ENCODE assay signal across 21 cellular contexts in the genomic region with DNA sequence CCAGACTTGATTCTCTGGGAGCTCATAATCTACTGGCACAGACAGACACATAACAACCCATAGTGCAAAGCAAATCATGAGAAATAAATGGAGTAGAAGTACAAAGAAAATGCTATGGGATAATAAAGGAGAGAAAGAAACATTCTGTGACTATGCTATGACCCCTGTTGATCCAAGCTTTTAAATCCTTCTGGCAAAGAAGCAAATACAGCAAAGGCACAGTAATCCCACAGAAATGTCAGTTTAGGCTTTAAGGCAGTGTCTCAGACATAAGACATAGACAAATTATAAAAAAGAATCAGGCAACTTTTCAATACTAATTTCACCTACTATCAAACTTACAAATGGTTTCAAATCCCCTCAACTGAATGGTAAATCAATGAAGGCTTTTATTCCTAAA. TPM values are rescaled to one million over a fixed set of nuclear protein-coding genes. Genes with fewer than 3 reads are reported as not detected.
DNase-seq lines count a peak whose midpoint lies in the region; ATAC-seq and TF ChIP-seq lines count a peak whose summit lies in the region.
"Had no signal": no experiment of that assay in that cellular context is flagged by ENCODE, and none has a peak within 500 bp of the region (broad histone marks: within the 10 kb centered on the region; RNA-seq: fewer than 3 reads in every experiment).

No MANE protein-coding gene starts in this region.

- no peak for ATAC-seq in naive thymus-derived CD4-positive, alpha-beta T cell
- no peak for ATAC-seq in GM19328 (IDR thresholded peaks at IDR 0.05; ENCODE audit: unreplicated experiment)
- ATAC-seq in SK-N-SH treated with all-trans-retinoic acid at 6 μM for 48 hours: no peak
- ATAC-seq in HG03135 (IDR thresholded peaks at IDR 0.05; ENCODE audit: unreplicated experiment): no peak
- ATAC-seq in left colon: no peak

- no peak for DNase-seq in CD14-positive monocyte (ENCODE audit: low spot score)
- DNase-seq in HFFc6: peak; percentile 17
- DNase-seq in fibroblast of mammary gland (ENCODE audit: low read depth): peak; percentile 25
- DNase-seq in naive thymus-derived CD4-positive, alpha-beta T cell: no peak
- DNase-seq in left colon: no peak
- DNase-seq: AML-193; CD4-positive, alpha-beta memory T cell; COR-L47; DMS53; H9; KG1; MG63; NCI-H1105 treated with DMSO at 0.1 percent for 48 hours; NCI-H2029; NCI-H526 treated with DMSO at 0.1 percent for 48 hours; SHP77 had no signal

- POLR2A ChIA-PET in naive thymus-derived CD4-positive, alpha-beta T cell (lab: Charles Lee): interaction anchor here (0.6 kb wide), 1 partner anchor 20 kb away, joined by 3 read pairs; no protein-coding TSS in a partner anchor

- CTCF ChIA-PET in naive thymus-derived CD4-positive, alpha-beta T cell (lab: Charles Lee): interaction anchor here (0.7 kb wide), 1 partner anchor 12 kb away, joined by 3 read pairs; no protein-coding TSS in a partner anchor

- peak overlapping the region in 6 of 7 donors; percentile 7 to 80 (median 47) for H3K27ac Mint-ChIP-seq in CD14-positive monocyte
- H3K27ac Mint-ChIP-seq in HFFc6: 0 out of 2 replicates have a peak overlapping the region, but pooled peaks have one; percentile 4
- peak overlapping the region in 6 of 9 donors; percentile 2 to 66 (median 42) for H3K27ac Mint-ChIP-seq in naive thymus-derived CD4-positive, alpha-beta T cell
- H3K27ac Mint-ChIP-seq: H9 had no signal

- H3K4me1 Mint-ChIP-seq in CD14-positive monocyte: peaks cover 47% of the 10 kb centered on the region
- peaks cover 23% of the 10 kb centered on the region for H3K4me1 Mint-ChIP-seq in HFFc6 (ENCODE audit: low read depth)
- H3K4me1 Mint-ChIP-seq in naive thymus-derived CD4-positive, alpha-beta T cell: peaks cover 19 to 62% (median 52%) of the 10 kb centered on the region in 7 donors

- H3K9me3 ChIP-seq in naive thymus-derived CD4-positive, alpha-beta T cell (ENCODE audit: control insufficient read depth in 2 of 3, low read length in 3 of 3): no peaks in the 10 kb centered on the region
- H3K9me3 ChIP-seq: MG63 had no signal

- TF ChIP-seq CTCF in CD14-positive monocyte (IDR thresholded peaks at IDR 0.05): no peak
- TF ChIP-seq CTCF in HFFc6 (IDR thresholded peaks at IDR 0.05): no peak
- no peak for TF ChIP-seq CTCF in fibroblast of mammary gland (conservative IDR thresholded peaks at IDR 0.05; ENCODE audit: control insufficient read depth, insufficient read depth, low read depth, low read length)

- intact Hi-C loops in CD14-positive monocyte (cut with micrococcal nuclease) (no loop called here), left colon (cut with DNase I, micrococcal nuclease) (no loop called here)
- intact Hi-C loops in naive thymus-derived CD4-positive, alpha-beta T cell (cut with micrococcal nuclease): no loop called here

- H3K27ac ChIP-seq in naive thymus-derived CD4-positive, alpha-beta T cell (ENCODE audit: low read depth, low read length): no peak overlapping the region
- H3K27ac ChIP-seq: BLaER1 treated with 17β-estradiol and CSF1 and Interleukin-3, amounts not matched to agents 10 nM and 100 nM; RWPE1 had no signal

- H3K9me3 Mint-ChIP-seq in CD14-positive monocyte (no peaks in the 10 kb centered on the region), HFFc6 (no peaks in the 10 kb centered on the region)
- no peaks in the 10 kb centered on the region for H3K9me3 Mint-ChIP-seq in naive thymus-derived CD4-positive, alpha-beta T cell
- H3K9me3 Mint-ChIP-seq: CD4-positive, alpha-beta memory T cell; H9 had no signal

- peaks cover 0 to 3% of the 10 kb centered on the region in 2 donors for H3K4me1 ChIP-seq in naive thymus-derived CD4-positive, alpha-beta T cell (ENCODE audit: control insufficient read depth in 2 of 2, insufficient read depth in 2 of 2, low read length in 2 of 2)

- no peaks in the 10 kb centered on the region for H3K27me3 ChIP-seq in naive thymus-derived CD4-positive, alpha-beta T cell (ENCODE audit: control insufficient read depth in 2 of 2, insufficient read depth in 2 of 2, low read length in 2 of 2)
- H3K27me3 ChIP-seq: BLaER1 treated with 17β-estradiol and CSF1 and Interleukin-3, amounts not matched to agents 10 nM and 100 nM; MG63 had no signal

- peaks cover 18 to 29% of the 10 kb centered on the region in 2 donors for H3K36me3 Mint-ChIP-seq in CD14-positive monocyte
- H3K36me3 Mint-ChIP-seq in HFFc6 (ENCODE audit: low read depth): peaks cover 5% of the 10 kb centered on the region; the same call in 1 of the 2 replicates
- peaks cover 0 to 13% (median 7%) of the 10 kb centered on the region in 5 donors for H3K36me3 Mint-ChIP-seq in naive thymus-derived CD4-positive, alpha-beta T cell

- peaks cover 0 to 2% (median 1%) of the 10 kb centered on the region in 3 donors for H3K27me3 Mint-ChIP-seq in CD14-positive monocyte (ENCODE audit: low read depth in 3 of 3)
- no peaks in the 10 kb centered on the region; the same call in 1 of the 2 replicates for H3K27me3 Mint-ChIP-seq in HFFc6 (ENCODE audit: insufficient read depth)
- H3K27me3 Mint-ChIP-seq in naive thymus-derived CD4-positive, alpha-beta T cell: no peaks in the 10 kb centered on the region
- H3K27me3 Mint-ChIP-seq: CD4-positive, alpha-beta memory T cell had no signal

- no peak overlapping the region for H3K4me3 Mint-ChIP-seq in CD14-positive monocyte
- no peak overlapping the region for H3K4me3 Mint-ChIP-seq in HFFc6
- H3K4me3 Mint-ChIP-seq in naive thymus-derived CD4-positive, alpha-beta T cell: peak overlapping the region in 1 of 10 donors; percentile 24
- H3K4me3 Mint-ChIP-seq: H9 had no signal

- H3K4me3 ChIP-seq in fibroblast of mammary gland (ENCODE audit: control insufficient read depth, low read depth, low read length): no peak overlapping the region
- H3K4me3 ChIP-seq in naive thymus-derived CD4-positive, alpha-beta T cell (ENCODE audit: low read length): no peak overlapping the region
- H3K4me3 ChIP-seq: BLaER1 treated with 17β-estradiol and CSF1 and Interleukin-3, amounts not matched to agents 10 nM and 100 nM; MG63 had no signal

- peaks cover 0 to 13% (median 0%) of the 10 kb centered on the region in 3 experiments for H3K36me3 ChIP-seq in naive thymus-derived CD4-positive, alpha-beta T cell (ENCODE audit: control insufficient read depth in 2 of 3, insufficient read depth in 3 of 3, low read length in 3 of 3)

TF ChIP-seq in SK-N-SH treated with all-trans-retinoic acid at 6 μM for 48 hours, 23 proteins besides CTCF, POLR2A, EP300 and RAD21 (continues in another document):
- TF ChIP-seq CSDC2 (CRISPR knock-in tag; IDR thresholded peaks at IDR 0.05) (no peak), GLIS3 (CRISPR knock-in tag; IDR thresholded peaks at IDR 0.05) (no peak), ZC3H10 (CRISPR knock-in tag; IDR thresholded peaks at IDR 0.05) (no peak), TCF4 (CRISPR knock-in tag; IDR thresholded peaks at IDR 0.05; ENCODE audit: borderline replicate concordance) (no peak), OSR1 (CRISPR knock-in tag; IDR thresholded peaks at IDR 0.05) (no peak), ZNF565 (CRISPR knock-in tag; conservative IDR thresholded peaks at IDR 0.05; ENCODE audit: low read depth) (no peak), ZNF70 (CRISPR knock-in tag; IDR thresholded peaks at IDR 0.05) (no peak), CSRNP3 (CRISPR knock-in tag; IDR thresholded peaks at IDR 0.05) (no peak), SNAI2 (CRISPR knock-in tag; IDR thresholded peaks at IDR 0.05) (no peak), ZFP3 (CRISPR knock-in tag; IDR thresholded peaks at IDR 0.05) (no peak)
- TF ChIP-seq, protein P1, sequence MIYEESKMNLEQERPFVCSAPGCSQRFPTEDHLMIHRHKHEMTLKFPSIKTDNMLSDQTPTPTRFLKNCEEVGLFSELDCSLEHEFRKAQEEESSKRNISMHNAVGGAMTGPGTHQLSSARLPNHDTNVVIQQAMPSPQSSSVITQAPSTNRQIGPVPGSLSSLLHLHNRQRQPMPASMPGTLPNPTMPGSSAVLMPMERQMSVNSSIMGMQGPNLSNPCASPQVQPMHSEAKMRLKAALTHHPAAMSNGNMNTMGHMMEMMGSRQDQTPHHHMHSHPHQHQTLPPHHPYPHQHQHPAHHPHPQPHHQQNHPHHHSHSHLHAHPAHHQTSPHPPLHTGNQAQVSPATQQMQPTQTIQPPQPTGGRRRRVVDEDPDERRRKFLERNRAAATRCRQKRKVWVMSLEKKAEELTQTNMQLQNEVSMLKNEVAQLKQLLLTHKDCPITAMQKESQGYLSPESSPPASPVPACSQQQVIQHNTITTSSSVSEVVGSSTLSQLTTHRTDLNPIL (CRISPR knock-in tag; IDR thresholded peaks at IDR 0.05; ENCODE audit: low read depth): no peak

RNA-seq across cellular contexts. Expression of gene ARMH3, which starts 12.5 kb away (rescaled TPM):
- 10 to 100 TPM; 20.4 to 22.1 TPM for polyA plus RNA-seq in CD14-positive monocyte
- total RNA-seq in HFFc6 (2021; fragmentation: NEBNext Ultra II Directional; extraction: Animal tissue kit (Norgen Biotek cat#: 25700)): 10 to 100 TPM; 18.0 to 21.7 (median 18.8) TPM
- 10 to 100 TPM; 26.7 to 34.0 (median 28.8) TPM for total RNA-seq in naive thymus-derived CD4-positive, alpha-beta T cell
- 10 to 100 TPM; 19.7 to 22.5 TPM for polyA plus RNA-seq in naive thymus-derived CD4-positive, alpha-beta T cell
- 10 to 100 TPM; 28.6 to 37.3 TPM for total RNA-seq in left colon

RNA-seq across cellular contexts. Expression of gene HPS6, which starts 21.7 kb away (rescaled TPM):
- polyA plus RNA-seq in CD14-positive monocyte: 10 to 100 TPM; 23.6 to 27.3 TPM
- total RNA-seq in HFFc6 (2021; fragmentation: NEBNext Ultra II Directional; extraction: Animal tissue kit (Norgen Biotek cat#: 25700)): 10 to 100 TPM; 22.0 to 29.4 (median 24.0) TPM
- 10 to 100 TPM; 12.1 to 24.2 (median 20.9) TPM for total RNA-seq in naive thymus-derived CD4-positive, alpha-beta T cell
- 10 to 100 TPM; 13.8 to 29.9 TPM for polyA plus RNA-seq in naive thymus-derived CD4-positive, alpha-beta T cell
- total RNA-seq in left colon: 10 to 100 TPM; 20.3 to 25.0 TPM

Comparison
In these comparisons a context has a peak if more than half of its experiments do, and no peak if none do; other contexts are left out.
1. DNase-seq: peak in HFFc6 (single experiment) and fibroblast of mammary gland (single experiment); none in CD14-positive monocyte (single experiment), naive thymus-derived CD4-positive, alpha-beta T cell (0 of 9) and left colon (0 of 2).
2. Peak in every context shown above with its lines, with median percentiles within 50 percentile points of each other: H3K27ac Mint-ChIP-seq.